ENCODE assay signal across 2 cellular contexts in genomic region chr9:124398191-124398590, GRCh38.
TF ChIP-seq lines count a peak whose summit lies in the region.

No MANE protein-coding gene starts in this region.

TF ChIP-seq in IMR-90, 13 proteins besides CTCF, POLR2A, EP300 and RAD21 (continued from another document):
- TF ChIP-seq CHD1 (IDR thresholded peaks at IDR 0.05; ENCODE audit: low read depth, low read length), result no peak
- TF ChIP-seq SMC3 (IDR thresholded peaks at IDR 0.05; ENCODE audit: low read depth, low read length), result no peak
- TF ChIP-seq BHLHE40 (IDR thresholded peaks at IDR 0.05; ENCODE audit: low read depth, low read length), result no peak
- no peak for TF ChIP-seq ELK1 (IDR thresholded peaks at IDR 0.05; ENCODE audit: borderline replicate concordance, low read depth, low read length)
- TF ChIP-seq MAFK (IDR thresholded peaks at IDR 0.05; ENCODE audit: low read depth, low read length), result no peak
- TF ChIP-seq CEBPB (IDR thresholded peaks at IDR 0.05; ENCODE audit: low read depth, low read length), result no peak

TF ChIP-seq in HEK293T, 16 proteins besides CTCF, POLR2A, EP300 and RAD21 (continued from another document):
- no peak for TF ChIP-seq FOXM1 (IDR thresholded peaks at IDR 0.05; ENCODE audit: borderline replicate concordance)
TF ChIP-seq in HEK293T: peak in this region for 0.
